ENCODE assay signal across 1 cellular context in genomic region chr5:111127453-111128195, GRCh38.
TF ChIP-seq lines count a peak whose summit lies in the region.

No MANE protein-coding gene starts in this region.

TF ChIP-seq in WTC11, 78 proteins besides CTCF, POLR2A, EP300 and RAD21 (continued from another document):
- TF ChIP-seq USF2 (CRISPR knock-in tag; IDR thresholded peaks at IDR 0.05): no peak
- TF ChIP-seq TP53 (CRISPR knock-in tag; IDR thresholded peaks at IDR 0.05): no peak
- no peak for TF ChIP-seq ETV6 (CRISPR knock-in tag; IDR thresholded peaks at IDR 0.05)
- TF ChIP-seq FOXK1 (CRISPR knock-in tag; IDR thresholded peaks at IDR 0.05): no peak
- TF ChIP-seq JUN (CRISPR knock-in tag; IDR thresholded peaks at IDR 0.05): no peak
- no peak for TF ChIP-seq MLX (CRISPR knock-in tag; IDR thresholded peaks at IDR 0.05)
- TF ChIP-seq GRHL2 (CRISPR knock-in tag; IDR thresholded peaks at IDR 0.05; ENCODE audit: insufficient replicate concordance, severe bottlenecking): no peak
- no peak for TF ChIP-seq SMAD3 (CRISPR knock-in tag; IDR thresholded peaks at IDR 0.05; ENCODE audit: borderline replicate concordance)
- no peak for TF ChIP-seq ZNF219 (CRISPR knock-in tag; IDR thresholded peaks at IDR 0.05; ENCODE audit: borderline replicate concordance)
